ENCODE assay signal across 1 cellular context in the genomic region with DNA sequence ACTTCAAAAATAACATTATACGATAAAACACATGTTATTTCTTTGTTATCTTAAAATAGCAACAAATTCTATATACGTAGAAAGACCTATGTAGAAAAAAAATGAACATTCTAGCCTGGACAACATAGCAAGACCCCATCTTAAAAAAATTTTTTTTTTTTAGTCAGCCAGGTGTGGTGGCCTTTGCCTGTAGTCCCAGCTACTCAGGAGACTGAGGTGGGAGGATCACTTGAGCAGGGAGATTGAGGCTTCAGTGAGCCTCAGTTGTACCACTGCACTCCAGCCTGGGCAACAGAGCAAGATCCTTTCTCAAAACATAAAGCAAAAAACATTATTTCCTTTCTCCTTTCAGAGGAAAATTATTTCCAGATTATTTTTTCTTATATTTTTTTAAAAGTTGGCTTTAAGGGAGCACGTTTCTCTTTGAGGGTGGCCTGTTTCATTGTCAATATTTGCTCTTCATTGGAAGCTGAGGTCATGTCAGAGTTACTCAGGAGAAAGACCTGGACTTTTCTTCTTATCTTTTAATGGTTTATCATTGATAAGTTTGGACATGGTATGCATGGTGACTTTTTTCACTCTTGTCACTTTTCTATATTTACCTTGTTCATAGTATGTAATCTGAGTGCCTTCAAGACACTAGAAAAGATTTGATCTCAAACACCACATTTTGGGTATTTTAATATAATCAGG.
A peak's percentile ranks its signal among the peaks of the same experiment; 100 is the strongest.
TF ChIP-seq lines count a peak whose summit lies in the region.

No MANE protein-coding gene starts in this region.

TF ChIP-seq in HepG2, 621 proteins besides CTCF, POLR2A, EP300 and RAD21 (continued from another document and continues in another):
- TF ChIP-seq, protein P1, sequence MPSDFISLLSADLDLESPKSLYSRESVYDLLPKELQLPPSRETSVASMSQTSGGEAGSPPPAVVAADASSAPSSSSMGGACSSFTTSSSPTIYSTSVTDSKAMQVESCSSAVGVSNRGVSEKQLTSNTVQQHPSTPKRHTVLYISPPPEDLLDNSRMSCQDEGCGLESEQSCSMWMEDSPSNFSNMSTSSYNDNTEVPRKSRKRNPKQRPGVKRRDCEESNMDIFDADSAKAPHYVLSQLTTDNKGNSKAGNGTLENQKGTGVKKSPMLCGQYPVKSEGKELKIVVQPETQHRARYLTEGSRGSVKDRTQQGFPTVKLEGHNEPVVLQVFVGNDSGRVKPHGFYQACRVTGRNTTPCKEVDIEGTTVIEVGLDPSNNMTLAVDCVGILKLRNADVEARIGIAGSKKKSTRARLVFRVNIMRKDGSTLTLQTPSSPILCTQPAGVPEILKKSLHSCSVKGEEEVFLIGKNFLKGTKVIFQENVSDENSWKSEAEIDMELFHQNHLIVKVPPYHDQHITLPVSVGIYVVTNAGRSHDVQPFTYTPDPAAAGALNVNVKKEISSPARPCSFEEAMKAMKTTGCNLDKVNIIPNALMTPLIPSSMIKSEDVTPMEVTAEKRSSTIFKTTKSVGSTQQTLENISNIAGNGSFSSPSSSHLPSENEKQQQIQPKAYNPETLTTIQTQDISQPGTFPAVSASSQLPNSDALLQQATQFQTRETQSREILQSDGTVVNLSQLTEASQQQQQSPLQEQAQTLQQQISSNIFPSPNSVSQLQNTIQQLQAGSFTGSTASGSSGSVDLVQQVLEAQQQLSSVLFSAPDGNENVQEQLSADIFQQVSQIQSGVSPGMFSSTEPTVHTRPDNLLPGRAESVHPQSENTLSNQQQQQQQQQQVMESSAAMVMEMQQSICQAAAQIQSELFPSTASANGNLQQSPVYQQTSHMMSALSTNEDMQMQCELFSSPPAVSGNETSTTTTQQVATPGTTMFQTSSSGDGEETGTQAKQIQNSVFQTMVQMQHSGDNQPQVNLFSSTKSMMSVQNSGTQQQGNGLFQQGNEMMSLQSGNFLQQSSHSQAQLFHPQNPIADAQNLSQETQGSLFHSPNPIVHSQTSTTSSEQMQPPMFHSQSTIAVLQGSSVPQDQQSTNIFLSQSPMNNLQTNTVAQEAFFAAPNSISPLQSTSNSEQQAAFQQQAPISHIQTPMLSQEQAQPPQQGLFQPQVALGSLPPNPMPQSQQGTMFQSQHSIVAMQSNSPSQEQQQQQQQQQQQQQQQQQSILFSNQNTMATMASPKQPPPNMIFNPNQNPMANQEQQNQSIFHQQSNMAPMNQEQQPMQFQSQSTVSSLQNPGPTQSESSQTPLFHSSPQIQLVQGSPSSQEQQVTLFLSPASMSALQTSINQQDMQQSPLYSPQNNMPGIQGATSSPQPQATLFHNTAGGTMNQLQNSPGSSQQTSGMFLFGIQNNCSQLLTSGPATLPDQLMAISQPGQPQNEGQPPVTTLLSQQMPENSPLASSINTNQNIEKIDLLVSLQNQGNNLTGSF (CRISPR knock-in tag; IDR thresholded peaks at IDR 0.05), result no peak
- TF ChIP-seq, protein P2, sequence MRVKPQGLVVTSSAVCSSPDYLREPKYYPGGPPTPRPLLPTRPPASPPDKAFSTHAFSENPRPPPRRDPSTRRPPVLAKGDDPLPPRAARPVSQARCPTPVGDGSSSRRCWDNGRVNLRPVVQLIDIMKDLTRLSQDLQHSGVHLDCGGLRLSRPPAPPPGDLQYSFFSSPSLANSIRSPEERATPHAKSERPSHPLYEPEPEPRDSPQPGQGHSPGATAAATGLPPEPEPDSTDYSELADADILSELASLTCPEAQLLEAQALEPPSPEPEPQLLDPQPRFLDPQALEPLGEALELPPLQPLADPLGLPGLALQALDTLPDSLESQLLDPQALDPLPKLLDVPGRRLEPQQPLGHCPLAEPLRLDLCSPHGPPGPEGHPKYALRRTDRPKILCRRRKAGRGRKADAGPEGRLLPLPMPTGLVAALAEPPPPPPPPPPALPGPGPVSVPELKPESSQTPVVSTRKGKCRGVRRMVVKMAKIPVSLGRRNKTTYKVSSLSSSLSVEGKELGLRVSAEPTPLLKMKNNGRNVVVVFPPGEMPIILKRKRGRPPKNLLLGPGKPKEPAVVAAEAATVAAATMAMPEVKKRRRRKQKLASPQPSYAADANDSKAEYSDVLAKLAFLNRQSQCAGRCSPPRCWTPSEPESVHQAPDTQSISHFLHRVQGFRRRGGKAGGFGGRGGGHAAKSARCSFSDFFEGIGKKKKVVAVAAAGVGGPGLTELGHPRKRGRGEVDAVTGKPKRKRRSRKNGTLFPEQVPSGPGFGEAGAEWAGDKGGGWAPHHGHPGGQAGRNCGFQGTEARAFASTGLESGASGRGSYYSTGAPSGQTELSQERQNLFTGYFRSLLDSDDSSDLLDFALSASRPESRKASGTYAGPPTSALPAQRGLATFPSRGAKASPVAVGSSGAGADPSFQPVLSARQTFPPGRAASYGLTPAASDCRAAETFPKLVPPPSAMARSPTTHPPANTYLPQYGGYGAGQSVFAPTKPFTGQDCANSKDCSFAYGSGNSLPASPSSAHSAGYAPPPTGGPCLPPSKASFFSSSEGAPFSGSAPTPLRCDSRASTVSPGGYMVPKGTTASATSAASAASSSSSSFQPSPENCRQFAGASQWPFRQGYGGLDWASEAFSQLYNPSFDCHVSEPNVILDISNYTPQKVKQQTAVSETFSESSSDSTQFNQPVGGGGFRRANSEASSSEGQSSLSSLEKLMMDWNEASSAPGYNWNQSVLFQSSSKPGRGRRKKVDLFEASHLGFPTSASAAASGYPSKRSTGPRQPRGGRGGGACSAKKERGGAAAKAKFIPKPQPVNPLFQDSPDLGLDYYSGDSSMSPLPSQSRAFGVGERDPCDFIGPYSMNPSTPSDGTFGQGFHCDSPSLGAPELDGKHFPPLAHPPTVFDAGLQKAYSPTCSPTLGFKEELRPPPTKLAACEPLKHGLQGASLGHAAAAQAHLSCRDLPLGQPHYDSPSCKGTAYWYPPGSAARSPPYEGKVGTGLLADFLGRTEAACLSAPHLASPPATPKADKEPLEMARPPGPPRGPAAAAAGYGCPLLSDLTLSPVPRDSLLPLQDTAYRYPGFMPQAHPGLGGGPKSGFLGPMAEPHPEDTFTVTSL (CRISPR knock-in tag; IDR thresholded peaks at IDR 0.05; ENCODE audit: borderline replicate concordance), result peak; percentile 69; the same call in 1 of the 2 replicates
- TF ChIP-seq ZSCAN21 (CRISPR knock-in tag; IDR thresholded peaks at IDR 0.05; ENCODE audit: borderline replicate concordance) (no peak), REL (CRISPR knock-in tag; conservative IDR thresholded peaks at IDR 0.05) (no peak), CREB1 (IDR thresholded peaks at IDR 0.05) (no peak), CREB1 (CRISPR knock-in tag; IDR thresholded peaks at IDR 0.05) (peak; percentile 66), RARA (CRISPR knock-in tag; IDR thresholded peaks at IDR 0.05) (peak; percentile 85), ZNF33A (CRISPR knock-in tag; IDR thresholded peaks at IDR 0.05; ENCODE audit: borderline replicate concordance) (no peak), SAP130 (CRISPR knock-in tag; IDR thresholded peaks at IDR 0.05; ENCODE audit: low read depth) (peak; percentile 64), AGO2 (optimal IDR thresholded peaks at IDR 0.05; ENCODE audit: low read depth, low read length) (no peak), GATA4 (IDR thresholded peaks at IDR 0.05; ENCODE audit: borderline replicate concordance, low read depth) (peak; percentile 74; the same call in 1 of the 2 replicates), GPN1 (CRISPR knock-in tag; IDR thresholded peaks at IDR 0.05; ENCODE audit: borderline replicate concordance) (no peak), SOX6 (IDR thresholded peaks at IDR 0.05) (no peak), SOX6 (CRISPR knock-in tag; IDR thresholded peaks at IDR 0.05) (peak; percentile 52; the same call in 1 of the 2 replicates)
- TF ChIP-seq, protein P3, sequence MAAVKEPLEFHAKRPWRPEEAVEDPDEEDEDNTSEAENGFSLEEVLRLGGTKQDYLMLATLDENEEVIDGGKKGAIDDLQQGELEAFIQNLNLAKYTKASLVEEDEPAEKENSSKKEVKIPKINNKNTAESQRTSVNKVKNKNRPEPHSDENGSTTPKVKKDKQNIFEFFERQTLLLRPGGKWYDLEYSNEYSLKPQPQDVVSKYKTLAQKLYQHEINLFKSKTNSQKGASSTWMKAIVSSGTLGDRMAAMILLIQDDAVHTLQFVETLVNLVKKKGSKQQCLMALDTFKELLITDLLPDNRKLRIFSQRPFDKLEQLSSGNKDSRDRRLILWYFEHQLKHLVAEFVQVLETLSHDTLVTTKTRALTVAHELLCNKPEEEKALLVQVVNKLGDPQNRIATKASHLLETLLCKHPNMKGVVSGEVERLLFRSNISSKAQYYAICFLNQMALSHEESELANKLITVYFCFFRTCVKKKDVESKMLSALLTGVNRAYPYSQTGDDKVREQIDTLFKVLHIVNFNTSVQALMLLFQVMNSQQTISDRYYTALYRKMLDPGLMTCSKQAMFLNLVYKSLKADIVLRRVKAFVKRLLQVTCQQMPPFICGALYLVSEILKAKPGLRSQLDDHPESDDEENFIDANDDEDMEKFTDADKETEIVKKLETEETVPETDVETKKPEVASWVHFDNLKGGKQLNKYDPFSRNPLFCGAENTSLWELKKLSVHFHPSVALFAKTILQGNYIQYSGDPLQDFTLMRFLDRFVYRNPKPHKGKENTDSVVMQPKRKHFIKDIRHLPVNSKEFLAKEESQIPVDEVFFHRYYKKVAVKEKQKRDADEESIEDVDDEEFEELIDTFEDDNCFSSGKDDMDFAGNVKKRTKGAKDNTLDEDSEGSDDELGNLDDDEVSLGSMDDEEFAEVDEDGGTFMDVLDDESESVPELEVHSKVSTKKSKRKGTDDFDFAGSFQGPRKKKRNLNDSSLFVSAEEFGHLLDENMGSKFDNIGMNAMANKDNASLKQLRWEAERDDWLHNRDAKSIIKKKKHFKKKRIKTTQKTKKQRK (IDR thresholded peaks at IDR 0.05; ENCODE audit: low read length), result no peak
- TF ChIP-seq, protein P4, sequence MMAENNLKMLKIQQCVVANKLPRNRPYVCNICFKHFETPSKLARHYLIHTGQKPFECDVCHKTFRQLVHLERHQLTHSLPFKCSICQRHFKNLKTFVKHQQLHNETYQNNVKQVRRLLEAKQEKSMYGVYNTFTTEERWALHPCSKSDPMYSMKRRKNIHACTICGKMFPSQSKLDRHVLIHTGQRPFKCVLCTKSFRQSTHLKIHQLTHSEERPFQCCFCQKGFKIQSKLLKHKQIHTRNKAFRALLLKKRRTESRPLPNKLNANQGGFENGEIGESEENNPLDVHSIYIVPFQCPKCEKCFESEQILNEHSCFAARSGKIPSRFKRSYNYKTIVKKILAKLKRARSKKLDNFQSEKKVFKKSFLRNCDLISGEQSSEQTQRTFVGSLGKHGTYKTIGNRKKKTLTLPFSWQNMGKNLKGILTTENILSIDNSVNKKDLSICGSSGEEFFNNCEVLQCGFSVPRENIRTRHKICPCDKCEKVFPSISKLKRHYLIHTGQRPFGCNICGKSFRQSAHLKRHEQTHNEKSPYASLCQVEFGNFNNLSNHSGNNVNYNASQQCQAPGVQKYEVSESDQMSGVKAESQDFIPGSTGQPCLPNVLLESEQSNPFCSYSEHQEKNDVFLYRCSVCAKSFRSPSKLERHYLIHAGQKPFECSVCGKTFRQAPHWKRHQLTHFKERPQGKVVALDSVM (CRISPR knock-in tag; IDR thresholded peaks at IDR 0.05), result peak; percentile 61; the same call in 1 of the 2 replicates
- TF ChIP-seq, protein P5, sequence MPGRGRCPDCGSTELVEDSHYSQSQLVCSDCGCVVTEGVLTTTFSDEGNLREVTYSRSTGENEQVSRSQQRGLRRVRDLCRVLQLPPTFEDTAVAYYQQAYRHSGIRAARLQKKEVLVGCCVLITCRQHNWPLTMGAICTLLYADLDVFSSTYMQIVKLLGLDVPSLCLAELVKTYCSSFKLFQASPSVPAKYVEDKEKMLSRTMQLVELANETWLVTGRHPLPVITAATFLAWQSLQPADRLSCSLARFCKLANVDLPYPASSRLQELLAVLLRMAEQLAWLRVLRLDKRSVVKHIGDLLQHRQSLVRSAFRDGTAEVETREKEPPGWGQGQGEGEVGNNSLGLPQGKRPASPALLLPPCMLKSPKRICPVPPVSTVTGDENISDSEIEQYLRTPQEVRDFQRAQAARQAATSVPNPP (CRISPR knock-in tag; IDR thresholded peaks at IDR 0.05), result no peak
- TF ChIP-seq, protein P6, sequence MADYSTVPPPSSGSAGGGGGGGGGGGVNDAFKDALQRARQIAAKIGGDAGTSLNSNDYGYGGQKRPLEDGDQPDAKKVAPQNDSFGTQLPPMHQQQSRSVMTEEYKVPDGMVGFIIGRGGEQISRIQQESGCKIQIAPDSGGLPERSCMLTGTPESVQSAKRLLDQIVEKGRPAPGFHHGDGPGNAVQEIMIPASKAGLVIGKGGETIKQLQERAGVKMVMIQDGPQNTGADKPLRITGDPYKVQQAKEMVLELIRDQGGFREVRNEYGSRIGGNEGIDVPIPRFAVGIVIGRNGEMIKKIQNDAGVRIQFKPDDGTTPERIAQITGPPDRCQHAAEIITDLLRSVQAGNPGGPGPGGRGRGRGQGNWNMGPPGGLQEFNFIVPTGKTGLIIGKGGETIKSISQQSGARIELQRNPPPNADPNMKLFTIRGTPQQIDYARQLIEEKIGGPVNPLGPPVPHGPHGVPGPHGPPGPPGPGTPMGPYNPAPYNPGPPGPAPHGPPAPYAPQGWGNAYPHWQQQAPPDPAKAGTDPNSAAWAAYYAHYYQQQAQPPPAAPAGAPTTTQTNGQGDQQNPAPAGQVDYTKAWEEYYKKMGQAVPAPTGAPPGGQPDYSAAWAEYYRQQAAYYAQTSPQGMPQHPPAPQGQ (CRISPR knock-in tag; IDR thresholded peaks at IDR 0.05; ENCODE audit: borderline replicate concordance), result no peak
